ENCODE assay signal across 8 cellular contexts in genomic region chr16:8622315-8622656, GRCh38. TPM values are rescaled to one million over a fixed set of nuclear protein-coding genes. Genes with fewer than 3 reads are reported as not detected.
DNase-seq lines count a peak whose midpoint lies in the region; ATAC-seq and TF ChIP-seq lines count a peak whose summit lies in the region.

No MANE protein-coding gene starts in this region.

- H3K36me3 ChIP-seq in A673 (ENCODE audit: insufficient read depth, low read length, poor library complexity, severe bottlenecking) (peaks cover 29% of the 10 kb centered on the region), SK-N-MC (ENCODE audit: insufficient read depth, low read length) (peaks cover 25% of the 10 kb centered on the region), gastroesophageal sphincter (peaks cover 0 to 35% of the 10 kb centered on the region in 2 donors), skeletal muscle satellite cell (ENCODE audit: insufficient read depth, low read length) (peaks cover 23% of the 10 kb centered on the region)

- no peak for DNase-seq in A673 (ENCODE audit: low spot score)
- no peak for DNase-seq in SK-N-MC (ENCODE audit: low read depth, low spot score)
- DNase-seq in HT-29 (ENCODE audit: low spot score), result no peak
- no peak for DNase-seq in activated effector memory CD4-positive, alpha-beta T cell treated with anti-CD3 and anti-CD28 coated beads, Interleukin-2, amount 50 U/mL, for 16 hours
- no peak for DNase-seq in KBM-7

- peak; percentile 2 for ATAC-seq in GM21619 (IDR thresholded peaks at IDR 0.05; ENCODE audit: unreplicated experiment)
- ATAC-seq in gastroesophageal sphincter, result no peak

- intact Hi-C loops in A673 (cut with micrococcal nuclease; ENCODE audit: unreplicated experiment), result no loop called here

- H3K4me1 ChIP-seq in A673 (ENCODE audit: insufficient read depth, low read length, poor library complexity, severe bottlenecking), result peaks cover 24% of the 10 kb centered on the region
- H3K4me1 ChIP-seq in gastroesophageal sphincter, result peaks cover 0 to 27% (median 4%) of the 10 kb centered on the region in 3 donors
- H3K4me1 ChIP-seq in skeletal muscle satellite cell (ENCODE audit: control insufficient read depth, insufficient read depth, low read length), result peaks cover 17% of the 10 kb centered on the region

- H3K4me3 ChIP-seq in A673 (ENCODE audit: low read depth, low read length, poor library complexity, severe bottlenecking) (peak overlapping the region; percentile 90), SK-N-MC (peak overlapping the region; percentile 100), gastroesophageal sphincter (peak overlapping the region; percentile 95 to 97), skeletal muscle satellite cell (ENCODE audit: low read length) (peak overlapping the region; percentile 98)

- H3K9ac ChIP-seq in SK-N-MC (ENCODE audit: insufficient read length) (peak overlapping the region; percentile 100), skeletal muscle satellite cell (ENCODE audit: low read depth, low read length) (peak overlapping the region; percentile 99)

- H3K27me3 ChIP-seq in A673 (replicated peaks; ENCODE audit: insufficient read depth, low read depth, low read length, poor library complexity) (no peaks in the 10 kb centered on the region), gastroesophageal sphincter (peaks cover 11% of the 10 kb centered on the region), skeletal muscle satellite cell (ENCODE audit: control insufficient read depth, insufficient read depth, low read length) (peaks cover 17% of the 10 kb centered on the region)

- BruUV-seq in A673 (replicated peaks; lab: Mats Ljungman, UMichigan), result no TSS peak

- in situ Hi-C loops in KBM-7 (cut with MboI; ENCODE audit: low pct_unique_long_range_greater_than_20kb, low sequenced_read_pairs), result no loop called here

- no peak for TF ChIP-seq EP300 in gastroesophageal sphincter (IDR thresholded peaks at IDR 0.05)

- TF ChIP-seq POLR2A in gastroesophageal sphincter (IDR thresholded peaks at IDR 0.05), result no peak

- WGBS in gastroesophageal sphincter (ENCODE audit: low coverage in 1 of 2), 2 donors, result 0 to 17% methylated on average over 2 to 4 of the region's 4 CpGs

- H3K4me2 ChIP-seq in skeletal muscle satellite cell (ENCODE audit: low read length), result peak overlapping the region; percentile 91

- POLR2A ChIA-PET in A673 (lab: Charles Lee; ENCODE audit: low non-redundant PET), result interaction anchor here (0.6 to 0.7 kb wide), 3 partner anchors 8 to 255 kb away, joined by 3 to 4 read pairs (median 3); no protein-coding TSS in a partner anchor

- H3K9me3 ChIP-seq in A673 (ENCODE audit: low read depth, low read length, poor library complexity, severe bottlenecking) (no peaks in the 10 kb centered on the region), SK-N-MC (ENCODE audit: low read depth, low read length) (no peaks in the 10 kb centered on the region), gastroesophageal sphincter (no peaks in the 10 kb centered on the region), skeletal muscle satellite cell (replicated peaks; ENCODE audit: low read length) (no peaks in the 10 kb centered on the region)

- CTCF ChIA-PET in A673 (lab: Charles Lee), result no interaction called here

- peak overlapping the region; percentile 93 for H3K27ac ChIP-seq in A673 (ENCODE audit: low read depth, low read length, poor library complexity, severe bottlenecking)
- H3K27ac ChIP-seq in SK-N-MC, result no peak overlapping the region
- H3K27ac ChIP-seq in gastroesophageal sphincter, result peak overlapping the region in 2 of 4 donors; percentile 86 to 87

- TF ChIP-seq CTCF in A673 (conservative IDR thresholded peaks at IDR 0.05; ENCODE audit: low read depth, low read length), result no peak
- TF ChIP-seq CTCF in gastroesophageal sphincter (IDR thresholded peaks at IDR 0.05), result no peak

RNA-seq across cellular contexts. Expression of gene METTL22, which starts 0.8 kb away (rescaled TPM):
- 91.2 and 116 TPM in 2 replicates for total RNA-seq in A673 (2021)
- 10 to 100 TPM; 14.4 to 31.9 (median 24.8) TPM for total RNA-seq in gastroesophageal sphincter
- 29.7 and 31.2 TPM in 2 replicates for total RNA-seq in skeletal muscle satellite cell (2012; rRNA removed)
- total RNA-seq in HT-29 (2014; rRNA removed; shearing (Covaris generic)), result 16.4 and 21.0 TPM in 2 replicates

RNA-seq across cellular contexts. Expression of gene TMEM114, which starts 32.0 kb away (rescaled TPM):
- total RNA-seq in A673 (2021), result 0.86 and 1.8 TPM in 2 replicates
- not detected for total RNA-seq in gastroesophageal sphincter
- not detected in 2 replicates for total RNA-seq in skeletal muscle satellite cell (2012; rRNA removed)
- total RNA-seq in HT-29 (2014; rRNA removed; shearing (Covaris generic)), result not detected in 2 replicates

RNA-seq across cellular contexts. Expression of gene ABAT, which starts 52.1 kb away (rescaled TPM):
- total RNA-seq in A673 (2021) (6.9 and 8.6 TPM in 2 replicates), gastroesophageal sphincter (10 to 100 TPM in 2 of 4 donors, 1 to 10 TPM in 2; 5.3 to 15.6 (median 10.3) TPM)
- 1.5 and 2.8 TPM in 2 replicates for total RNA-seq in skeletal muscle satellite cell (2012; rRNA removed)
- 0.36 and 1.1 TPM in 2 replicates for total RNA-seq in HT-29 (2014; rRNA removed; shearing (Covaris generic))
